26 cellular contexts compared by ENCODE assay signal in genomic region chr15:62832231-62832630, GRCh38.
"Had no signal": no experiment of that assay in that cellular context is flagged by ENCODE, and none has a peak within 500 bp of the region (broad histone marks: within the 10 kb centered on the region; RNA-seq: fewer than 3 reads in every experiment).

No MANE protein-coding gene starts in this region.

- H3K27me3 ChIP-seq: gastrocnemius medialis, neural progenitor cell, right lobe of liver, stomach, thyroid gland, upper lobe of left lung had no signal

- H2AFZ ChIP-seq: neural progenitor cell, parathyroid adenoma had no signal

- H3K4me2 ChIP-seq: neural progenitor cell had no signal

- H3K27ac ChIP-seq: epithelial cell of prostate, gastrocnemius medialis, left ventricle myocardium inferior, neural progenitor cell, parathyroid adenoma, right lobe of liver, stomach, thyroid gland, upper lobe of left lung had no signal

- FAIRE-seq: islet of Langerhans, small intestine, urothelium cell line had no signal

- H3K4me3 ChIP-seq: gastrocnemius medialis, left ventricle myocardium inferior, lung, neural progenitor cell, right lobe of liver, stomach, thyroid gland, upper lobe of left lung had no signal

- H3K79me2 ChIP-seq: parathyroid adenoma had no signal

- H3K36me3 ChIP-seq: neural progenitor cell, right lobe of liver, upper lobe of left lung had no signal

- H3K4me1 ChIP-seq: parathyroid adenoma, upper lobe of left lung had no signal

- H3K9ac ChIP-seq: neural progenitor cell, parathyroid adenoma had no signal

- DNase-seq: cerebellar nuclear complex; cortex of kidney; foreskin fibroblast; gastrocnemius medialis; head of caudate nucleus; kidney glomerular epithelial cell; left colon; left ventricle myocardium inferior; mesenchymal stem cell; midbrain; naive thymus-derived CD4-positive, alpha-beta T cell; right lobe of liver; small intestine; stimulated activated CD4-positive, alpha-beta T cell treated with anti-CD3 and anti-CD28 coated beads, Interleukin-12 subunit alpha, Interleukin-12 subunit beta, amount 100 ng/mL, for 4 hours; stimulated activated CD4-positive, alpha-beta T cell treated with anti-CD3 and anti-CD28 coated beads, Interleukin-1b, Interleukin-23, amount 100 ng/mL, for 48 hours; stimulated activated CD4-positive, alpha-beta T cell treated with anti-CD3 and anti-CD28 coated beads, Interleukin-4, amount 100 ng/mL, for 1 hour; stimulated activated naive CD4-positive, alpha-beta T cell treated with Interleukin-2 at 50 U/mL for 16 hours; stomach; thyroid gland; upper lobe of left lung had no signal

- H3K9me3 ChIP-seq: gastrocnemius medialis, left ventricle myocardium inferior, right lobe of liver, stomach, thyroid gland, upper lobe of left lung had no signal
